25 cellular contexts compared by ENCODE assay signal in the genomic region with DNA sequence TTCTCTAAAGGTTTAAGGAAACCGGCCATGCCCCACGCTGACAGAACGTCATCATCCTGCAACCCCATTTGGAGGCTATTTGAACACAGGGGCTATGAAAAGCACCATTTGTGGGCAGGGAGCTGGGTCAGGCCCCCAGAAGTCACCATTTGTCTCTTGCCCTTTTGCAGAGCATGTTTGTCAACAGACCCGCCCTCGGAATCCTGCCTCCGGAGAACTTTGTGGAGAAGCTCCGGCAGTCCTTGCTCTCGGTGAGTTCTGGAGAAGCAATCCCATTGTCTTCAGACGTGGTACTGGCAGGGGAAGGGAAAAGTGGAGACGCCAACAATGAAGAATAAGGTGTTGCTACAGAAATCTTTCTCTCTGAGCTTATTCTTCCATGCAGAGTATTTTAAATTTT. TPM values are rescaled to one million over a fixed set of nuclear protein-coding genes. Genes with fewer than 3 reads are reported as not detected.
DNase-seq lines count a peak whose midpoint lies in the region; ATAC-seq, FAIRE-seq and TF ChIP-seq lines count a peak whose summit lies in the region.
"Had no signal": no experiment of that assay in that cellular context is flagged by ENCODE, and none has a peak within 500 bp of the region (broad histone marks: within the 10 kb centered on the region; RNA-seq: fewer than 3 reads in every experiment).

No MANE protein-coding gene starts in this region.

- no peaks in the 10 kb centered on the region for H3K9me3 Mint-ChIP-seq in natural killer cell treated with Interleukin-12 subunit alpha and Interleukin-12 subunit beta and Interleukin-15 and Interleukin-18, amount 100 ng/mL, for 72 hours
- no peaks in the 10 kb centered on the region for H3K9me3 Mint-ChIP-seq in natural killer cell
- H3K9me3 Mint-ChIP-seq in glutamatergic neuron (ENCODE audit: unreplicated experiment): peaks cover 3% of the 10 kb centered on the region
- no peaks in the 10 kb centered on the region for H3K9me3 Mint-ChIP-seq in neural crest cell
- no peaks in the 10 kb centered on the region for H3K9me3 Mint-ChIP-seq in activated CD4-positive, alpha-beta T cell treated with anti-CD3 and anti-CD28 coated beads for 36 hours (ENCODE audit: low read depth)

- H3K4me3 Mint-ChIP-seq in natural killer cell treated with Interleukin-12 subunit alpha and Interleukin-12 subunit beta and Interleukin-15 and Interleukin-18, amount 100 ng/mL, for 72 hours: no peak overlapping the region
- H3K4me3 Mint-ChIP-seq in natural killer cell: no peak overlapping the region
- H3K4me3 Mint-ChIP-seq in glutamatergic neuron (ENCODE audit: unreplicated experiment): peak overlapping the region; percentile 30
- H3K4me3 Mint-ChIP-seq in neural crest cell: no peak overlapping the region
- no peak overlapping the region for H3K4me3 Mint-ChIP-seq in activated CD4-positive, alpha-beta T cell treated with anti-CD3 and anti-CD28 coated beads for 36 hours
- H3K4me3 Mint-ChIP-seq: CD14-positive monocyte had no signal

- FAIRE-seq in GM12891 (lab: Jason Lieb, UNC): no peak
- FAIRE-seq: GM19239 had no signal

- CTCF ChIA-PET in activated CD4-positive, alpha-beta T cell treated with anti-CD3 and anti-CD28 coated beads for 36 hours (lab: Charles Lee): no interaction called here

- intact Hi-C loops in natural killer cell (cut with micrococcal nuclease) (no loop called here), Right ventricle myocardium inferior (cut with DNase I) (no loop called here)
- intact Hi-C loops in activated CD4-positive, alpha-beta T cell treated with anti-CD3 and anti-CD28 coated beads for 36 hours (cut with DNase I, micrococcal nuclease): no loop called here

- no peak for TF ChIP-seq POLR2A in GM12891 (IDR thresholded peaks at IDR 0.05; ENCODE audit: low read depth, low read length)

- H3K27me3 Mint-ChIP-seq in natural killer cell treated with Interleukin-12 subunit alpha and Interleukin-12 subunit beta and Interleukin-15 and Interleukin-18, amount 100 ng/mL, for 72 hours: no peaks in the 10 kb centered on the region
- no peaks in the 10 kb centered on the region for H3K27me3 Mint-ChIP-seq in natural killer cell (ENCODE audit: low read depth in 2 of 2)
- H3K27me3 Mint-ChIP-seq in glutamatergic neuron (ENCODE audit: unreplicated experiment): peaks cover 8% of the 10 kb centered on the region
- no peaks in the 10 kb centered on the region for H3K27me3 Mint-ChIP-seq in neural crest cell (ENCODE audit: low read depth)
- H3K27me3 Mint-ChIP-seq in activated CD4-positive, alpha-beta T cell treated with anti-CD3 and anti-CD28 coated beads for 36 hours: no peaks in the 10 kb centered on the region

- TF ChIP-seq CTCF in natural killer cell (IDR thresholded peaks at IDR 0.05) (no peak), glutamatergic neuron (IDR thresholded peaks at IDR 0.05; ENCODE audit: partially characterized antibody, unreplicated experiment) (no peak), neural crest cell (conservative IDR thresholded peaks at IDR 0.05) (no peak)

- peak; percentile 56 for DNase-seq in natural killer cell treated with Interleukin-12 subunit alpha and Interleukin-12 subunit beta and Interleukin-15 and Interleukin-18, amount 100 ng/mL, for 72 hours (ENCODE audit: low spot score)
- DNase-seq in natural killer cell (no peak), glutamatergic neuron (no peak), neural crest cell (ENCODE audit: low read depth, low spot score) (no peak), GM12891 (ENCODE audit: insufficient read length, low spot score) (no peak), Right ventricle myocardium inferior (ENCODE audit: missing footprints) (no peak)
- DNase-seq in activated CD4-positive, alpha-beta T cell treated with anti-CD3 and anti-CD28 coated beads for 36 hours: no peak
- no peak for DNase-seq in activated CD4-positive, alpha-beta T cell treated with anti-CD3 and anti-CD28 coated beads for 1 hour
- DNase-seq: BE2C; Calu3; DMS79 treated with DMSO at 0.1 percent for 48 hours; HCEC 1CT; IMR-90; KG1; MG63; NCI-H1105 treated with DMSO at 0.1 percent for 48 hours; NCI-H2029; NCI-H446 treated with DMSO at 0.1 percent for 48 hours; NCI-H526; NCI-H82; NK-92 treated with Interleukin-12 subunit alpha and Interleukin-12 subunit beta, amount 100 ng/mL, for 24 hours; PC-9; SHP77 had no signal

- POLR2A ChIA-PET in activated CD4-positive, alpha-beta T cell treated with anti-CD3 and anti-CD28 coated beads for 36 hours (lab: Charles Lee): no interaction called here

- H3K4me1 Mint-ChIP-seq in natural killer cell treated with Interleukin-12 subunit alpha and Interleukin-12 subunit beta and Interleukin-15 and Interleukin-18, amount 100 ng/mL, for 72 hours (ENCODE audit: low read depth in 2 of 2): no peaks in the 10 kb centered on the region
- H3K4me1 Mint-ChIP-seq in natural killer cell: no peaks in the 10 kb centered on the region
- no peaks in the 10 kb centered on the region for H3K4me1 Mint-ChIP-seq in glutamatergic neuron (ENCODE audit: low read depth, unreplicated experiment)
- peaks cover 26% of the 10 kb centered on the region for H3K4me1 Mint-ChIP-seq in neural crest cell
- H3K4me1 Mint-ChIP-seq in activated CD4-positive, alpha-beta T cell treated with anti-CD3 and anti-CD28 coated beads for 36 hours: no peaks in the 10 kb centered on the region
- H3K4me1 Mint-ChIP-seq: CD14-positive monocyte had no signal

- H3K36me3 Mint-ChIP-seq in natural killer cell treated with Interleukin-12 subunit alpha and Interleukin-12 subunit beta and Interleukin-15 and Interleukin-18, amount 100 ng/mL, for 72 hours: no peaks in the 10 kb centered on the region
- H3K36me3 Mint-ChIP-seq in natural killer cell (no peaks in the 10 kb centered on the region), glutamatergic neuron (ENCODE audit: unreplicated experiment) (no peaks in the 10 kb centered on the region), neural crest cell (ENCODE audit: low read depth) (peaks cover 5% of the 10 kb centered on the region)
- H3K36me3 Mint-ChIP-seq in activated CD4-positive, alpha-beta T cell treated with anti-CD3 and anti-CD28 coated beads for 36 hours (ENCODE audit: low read depth): peaks cover 3% of the 10 kb centered on the region

- no peak overlapping the region for H3K27ac Mint-ChIP-seq in natural killer cell treated with Interleukin-12 subunit alpha and Interleukin-12 subunit beta and Interleukin-15 and Interleukin-18, amount 100 ng/mL, for 72 hours
- H3K27ac Mint-ChIP-seq in natural killer cell (no peak overlapping the region), glutamatergic neuron (ENCODE audit: unreplicated experiment) (no peak overlapping the region), neural crest cell (ENCODE audit: unreplicated experiment) (peak overlapping the region; percentile 94)
- no peak overlapping the region for H3K27ac Mint-ChIP-seq in activated CD4-positive, alpha-beta T cell treated with anti-CD3 and anti-CD28 coated beads for 36 hours

- ATAC-seq in natural killer cell treated with Interleukin-12 subunit alpha and Interleukin-12 subunit beta and Interleukin-15 and Interleukin-18, amount 100 ng/mL, for 72 hours: no peak
- no peak for ATAC-seq in natural killer cell
- no peak for ATAC-seq in Right ventricle myocardium inferior
- ATAC-seq in activated CD4-positive, alpha-beta T cell treated with anti-CD3 and anti-CD28 coated beads for 36 hours: no peak

TF ChIP-seq in GM12891, 5 proteins besides CTCF, POLR2A, EP300 and RAD21:
- TF ChIP-seq POU2F2 (IDR thresholded peaks at IDR 0.05; ENCODE audit: low read depth, low read length): no peak
- no peak for TF ChIP-seq POLR2AphosphoS5 (IDR thresholded peaks at IDR 0.05; ENCODE audit: low read depth, low read length)
- no peak for TF ChIP-seq PAX5 (IDR thresholded peaks at IDR 0.05; ENCODE audit: insufficient read depth, low read length, severe bottlenecking)
- TF ChIP-seq SPI1 (IDR thresholded peaks at IDR 0.05; ENCODE audit: low read depth, low read length): no peak
- no peak for TF ChIP-seq TAF1 (IDR thresholded peaks at IDR 0.05; ENCODE audit: low read depth, low read length)
TF ChIP-seq in GM12891: peak in this region for 0.

RNA-seq across cellular contexts. Expression of a gene that starts 33.5 kb away (rescaled TPM):
- total RNA-seq in natural killer cell treated with Interleukin-12 subunit alpha and Interleukin-12 subunit beta and Interleukin-15 and Interleukin-18, amount 100 ng/mL, for 72 hours: 10 to 100 TPM; 11.8 to 12.1 TPM
- total RNA-seq in natural killer cell: 1 to 10 TPM; 3.0 to 5.2 (median 4.1) TPM
- 7.3 TPM for total RNA-seq in glutamatergic neuron (ENCODE audit: unreplicated experiment)
- 11.1 and 11.8 TPM in 2 replicates for total RNA-seq in neural crest cell
- 11.7 TPM for polyA plus RNA-seq in GM12891 (2012; ENCODE audit: low read depth, missing spikeins)
- total RNA-seq in Right ventricle myocardium inferior: 13.8 TPM
- 10 to 100 TPM in 1 of 2 experiments, 1 to 10 TPM in 1; 9.4 to 14.5 TPM for total RNA-seq in activated CD4-positive, alpha-beta T cell treated with anti-CD3 and anti-CD28 coated beads for 36 hours

RNA-seq across cellular contexts. Expression of a gene that starts 33.7 kb away (rescaled TPM):
- 100 to 1,000 TPM in 1 of 2 donors, 10 to 100 TPM in 1; 61.6 to 105 TPM for total RNA-seq in natural killer cell treated with Interleukin-12 subunit alpha and Interleukin-12 subunit beta and Interleukin-15 and Interleukin-18, amount 100 ng/mL, for 72 hours
- 10 to 100 TPM; 33.4 to 37.6 (median 36.4) TPM for total RNA-seq in natural killer cell
- total RNA-seq in glutamatergic neuron (ENCODE audit: unreplicated experiment): 23.2 TPM
- 20.8 and 21.5 TPM in 2 replicates for total RNA-seq in neural crest cell
- 28.5 TPM for polyA plus RNA-seq in GM12891 (2012; ENCODE audit: low read depth, missing spikeins)
- total RNA-seq in Right ventricle myocardium inferior: 15.9 TPM
- total RNA-seq in activated CD4-positive, alpha-beta T cell treated with anti-CD3 and anti-CD28 coated beads for 36 hours: 10 to 100 TPM; 38.3 to 39.0 TPM
